ENCODE assay signal across 8 cellular contexts in the genomic region with DNA sequence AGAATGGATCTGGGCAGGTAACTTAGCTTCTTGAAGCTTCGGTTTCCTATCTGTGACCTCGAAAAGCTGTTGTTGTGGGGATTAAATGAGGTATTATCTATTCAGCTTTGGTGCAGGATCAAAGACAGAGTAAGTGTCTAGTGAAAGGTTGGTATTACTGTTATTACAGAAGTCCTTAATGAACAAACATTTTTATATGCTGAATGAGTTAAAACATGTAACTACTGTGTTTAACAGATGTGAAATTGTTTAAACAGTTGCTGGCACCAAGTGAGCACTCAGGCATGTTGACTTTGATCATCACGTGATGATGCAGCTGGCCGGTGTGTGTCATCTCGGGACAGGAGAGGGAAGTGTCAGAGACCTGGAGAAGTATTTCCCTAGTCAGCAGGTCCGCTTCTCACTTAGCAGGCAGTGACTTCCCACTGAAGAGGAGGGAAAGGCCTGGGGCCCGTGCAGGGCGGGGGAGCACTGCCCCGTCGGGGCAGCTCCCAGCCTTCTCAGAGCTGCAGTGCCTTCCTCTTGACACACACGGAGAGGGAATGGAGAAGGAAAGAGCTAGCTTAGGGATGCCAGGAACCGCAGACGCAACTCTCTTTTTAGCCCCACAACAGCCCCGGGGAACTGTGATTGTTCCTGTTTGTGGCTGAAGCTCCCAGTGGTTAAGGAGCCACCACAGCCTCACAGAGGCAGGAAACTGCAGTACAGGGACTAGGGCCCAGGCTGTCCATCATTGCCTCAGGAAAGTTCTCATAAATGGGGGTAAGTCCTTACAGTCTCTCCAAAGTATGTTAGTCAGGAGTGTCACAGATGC. TPM values are rescaled to one million over a fixed set of nuclear protein-coding genes. Genes with fewer than 3 reads are reported as not detected.
DNase-seq lines count a peak whose midpoint lies in the region; ATAC-seq and TF ChIP-seq lines count a peak whose summit lies in the region.

No MANE protein-coding gene starts in this region.

- intact Hi-C loops in ascending aorta (cut with DNase I): no loop called here

- TF ChIP-seq RAD21 in liver (IDR thresholded peaks at IDR 0.05): peak in 1 of 2 donors; percentile 25

- no peak for ATAC-seq in stimulated activated naive CD8-positive, alpha-beta T cell treated with anti-CD3 and anti-CD28 coated beads, Interleukin-15, Interleukin-2, amounts not matched to agents 100 U/mL and 50 U/mL, for 24 hours
- no peak for ATAC-seq in GM19035 (IDR thresholded peaks at IDR 0.05; ENCODE audit: unreplicated experiment)

- peak overlapping the region in 1 of 2 donors; percentile 16 for H3K27ac ChIP-seq in ascending aorta
- peak overlapping the region; percentile 73 to 88 for H3K27ac ChIP-seq in liver (ENCODE audit: low read depth in 1 of 2, low read length in 2 of 2)
- H3K27ac ChIP-seq in WERI-Rb-1: no peak overlapping the region

- DNase-seq in ELF-1 (ENCODE audit: low read depth, low spot score) (peak; percentile 79), NCI-H1417 treated with DMSO at 0.1 percent for 48 hours (lab: John Stamatoyannopoulos, UW) (peak; percentile 62), ascending aorta (ENCODE audit: low spot score in 2 of 2) (peak; percentile 42 to 72), WERI-Rb-1 (no peak), NCI-H524 (lab: John Stamatoyannopoulos, UW) (no peak)
- DNase-seq in stimulated activated naive CD8-positive, alpha-beta T cell treated with anti-CD3 and anti-CD28 coated beads, Interleukin-15, Interleukin-2, amounts not matched to agents 100 U/mL and 50 U/mL, for 24 hours: no peak

- 24% methylated on average over 14 of the region's 14 CpGs for WGBS in liver

- no peak overlapping the region for H3K9ac ChIP-seq in liver (ENCODE audit: low read depth in 1 of 2, low read length in 2 of 2)

- H3K27me3 ChIP-seq in ascending aorta: no peaks in the 10 kb centered on the region
- H3K27me3 ChIP-seq in liver (ENCODE audit: control insufficient read depth in 4 of 4, insufficient read depth in 4 of 4, low read length in 3 of 4): no peaks in the 10 kb centered on the region
- H3K27me3 ChIP-seq in WERI-Rb-1 (ENCODE audit: insufficient read depth, low read depth, severe bottlenecking): no peaks in the 10 kb centered on the region

- H3K4me1 ChIP-seq in ascending aorta (no peaks in the 10 kb centered on the region), liver (ENCODE audit: control insufficient read depth in 4 of 4, insufficient read depth in 4 of 4, low read length in 3 of 4) (peaks cover 12 to 52% (median 45%) of the 10 kb centered on the region in 4 donors)

- peaks cover 43 to 71% of the 10 kb centered on the region in 2 donors for H3K36me3 ChIP-seq in ascending aorta
- H3K36me3 ChIP-seq in liver (ENCODE audit: control insufficient read depth in 4 of 4, insufficient read depth in 3 of 4, low read depth in 1 of 4, low read length in 3 of 4): peaks cover 3 to 17% (median 10%) of the 10 kb centered on the region in 4 donors
- H3K36me3 ChIP-seq in WERI-Rb-1: peaks cover 43% of the 10 kb centered on the region

- no peak for TF ChIP-seq CTCF in ascending aorta (IDR thresholded peaks at IDR 0.05)
- no peak for TF ChIP-seq CTCF in liver (IDR thresholded peaks at IDR 0.05; ENCODE audit: low read depth, low read length, missing input control)
- TF ChIP-seq CTCF in WERI-Rb-1 (IDR thresholded peaks at IDR 0.05; ENCODE audit: low read depth, low read length): no peak

- H3K9me3 ChIP-seq in ascending aorta: no peaks in the 10 kb centered on the region
- H3K9me3 ChIP-seq in liver (ENCODE audit: control insufficient read depth in 4 of 4, low read length in 3 of 4): no peaks in the 10 kb centered on the region
- H3K9me3 ChIP-seq in WERI-Rb-1 (ENCODE audit: severe bottlenecking): no peaks in the 10 kb centered on the region

- H3K4me3 ChIP-seq in ascending aorta (no peak overlapping the region), liver (ENCODE audit: low read depth in 1 of 3, low read length in 3 of 3) (no peak overlapping the region), WERI-Rb-1 (ENCODE audit: low read depth, low read length) (no peak overlapping the region)

TF ChIP-seq in liver, 16 proteins besides CTCF, POLR2A, EP300 and RAD21:
- TF ChIP-seq, protein P1, sequence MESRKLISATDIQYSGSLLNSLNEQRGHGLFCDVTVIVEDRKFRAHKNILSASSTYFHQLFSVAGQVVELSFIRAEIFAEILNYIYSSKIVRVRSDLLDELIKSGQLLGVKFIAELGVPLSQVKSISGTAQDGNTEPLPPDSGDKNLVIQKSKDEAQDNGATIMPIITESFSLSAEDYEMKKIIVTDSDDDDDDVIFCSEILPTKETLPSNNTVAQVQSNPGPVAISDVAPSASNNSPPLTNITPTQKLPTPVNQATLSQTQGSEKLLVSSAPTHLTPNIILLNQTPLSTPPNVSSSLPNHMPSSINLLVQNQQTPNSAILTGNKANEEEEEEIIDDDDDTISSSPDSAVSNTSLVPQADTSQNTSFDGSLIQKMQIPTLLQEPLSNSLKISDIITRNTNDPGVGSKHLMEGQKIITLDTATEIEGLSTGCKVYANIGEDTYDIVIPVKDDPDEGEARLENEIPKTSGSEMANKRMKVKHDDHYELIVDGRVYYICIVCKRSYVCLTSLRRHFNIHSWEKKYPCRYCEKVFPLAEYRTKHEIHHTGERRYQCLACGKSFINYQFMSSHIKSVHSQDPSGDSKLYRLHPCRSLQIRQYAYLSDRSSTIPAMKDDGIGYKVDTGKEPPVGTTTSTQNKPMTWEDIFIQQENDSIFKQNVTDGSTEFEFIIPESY (IDR thresholded peaks at IDR 0.05): peak; percentile 34
- TF ChIP-seq GABPA (IDR thresholded peaks at IDR 0.05 in 1 of 2, conservative IDR thresholded peaks at IDR 0.05 in 1 of 2) (peak in 1 of 2 donors; percentile 23), FOXA2 (IDR thresholded peaks at IDR 0.05) (peak; percentile 99), FOXA1 (IDR thresholded peaks at IDR 0.05) (peak; percentile 98), HNF4A (conservative IDR thresholded peaks at IDR 0.05) (peak; percentile 73 to 88), SP1 (IDR thresholded peaks at IDR 0.05) (peak; percentile 87), RXRA (IDR thresholded peaks at IDR 0.05) (peak; percentile 87 to 90), YY1 (IDR thresholded peaks at IDR 0.05) (peak; percentile 66), HNF4G (IDR thresholded peaks at IDR 0.05) (no peak), TAF1 (conservative IDR thresholded peaks at IDR 0.05) (peak; percentile 48), JUND (IDR thresholded peaks at IDR 0.05) (peak; percentile 23 to 77), NR2F2 (IDR thresholded peaks at IDR 0.05) (no peak), EGR1 (IDR thresholded peaks at IDR 0.05; ENCODE audit: low read depth in 2 of 2) (peak; percentile 50 to 89)
- TF ChIP-seq, protein P2, sequence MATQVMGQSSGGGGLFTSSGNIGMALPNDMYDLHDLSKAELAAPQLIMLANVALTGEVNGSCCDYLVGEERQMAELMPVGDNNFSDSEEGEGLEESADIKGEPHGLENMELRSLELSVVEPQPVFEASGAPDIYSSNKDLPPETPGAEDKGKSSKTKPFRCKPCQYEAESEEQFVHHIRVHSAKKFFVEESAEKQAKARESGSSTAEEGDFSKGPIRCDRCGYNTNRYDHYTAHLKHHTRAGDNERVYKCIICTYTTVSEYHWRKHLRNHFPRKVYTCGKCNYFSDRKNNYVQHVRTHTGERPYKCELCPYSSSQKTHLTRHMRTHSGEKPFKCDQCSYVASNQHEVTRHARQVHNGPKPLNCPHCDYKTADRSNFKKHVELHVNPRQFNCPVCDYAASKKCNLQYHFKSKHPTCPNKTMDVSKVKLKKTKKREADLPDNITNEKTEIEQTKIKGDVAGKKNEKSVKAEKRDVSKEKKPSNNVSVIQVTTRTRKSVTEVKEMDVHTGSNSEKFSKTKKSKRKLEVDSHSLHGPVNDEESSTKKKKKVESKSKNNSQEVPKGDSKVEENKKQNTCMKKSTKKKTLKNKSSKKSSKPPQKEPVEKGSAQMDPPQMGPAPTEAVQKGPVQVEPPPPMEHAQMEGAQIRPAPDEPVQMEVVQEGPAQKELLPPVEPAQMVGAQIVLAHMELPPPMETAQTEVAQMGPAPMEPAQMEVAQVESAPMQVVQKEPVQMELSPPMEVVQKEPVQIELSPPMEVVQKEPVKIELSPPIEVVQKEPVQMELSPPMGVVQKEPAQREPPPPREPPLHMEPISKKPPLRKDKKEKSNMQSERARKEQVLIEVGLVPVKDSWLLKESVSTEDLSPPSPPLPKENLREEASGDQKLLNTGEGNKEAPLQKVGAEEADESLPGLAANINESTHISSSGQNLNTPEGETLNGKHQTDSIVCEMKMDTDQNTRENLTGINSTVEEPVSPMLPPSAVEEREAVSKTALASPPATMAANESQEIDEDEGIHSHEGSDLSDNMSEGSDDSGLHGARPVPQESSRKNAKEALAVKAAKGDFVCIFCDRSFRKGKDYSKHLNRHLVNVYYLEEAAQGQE (IDR thresholded peaks at IDR 0.05): peak; percentile 26
- TF ChIP-seq, protein P3, sequence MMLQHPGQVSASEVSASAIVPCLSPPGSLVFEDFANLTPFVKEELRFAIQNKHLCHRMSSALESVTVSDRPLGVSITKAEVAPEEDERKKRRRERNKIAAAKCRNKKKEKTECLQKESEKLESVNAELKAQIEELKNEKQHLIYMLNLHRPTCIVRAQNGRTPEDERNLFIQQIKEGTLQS (IDR thresholded peaks at IDR 0.05): no peak
- TF ChIP-seq, protein P4, sequence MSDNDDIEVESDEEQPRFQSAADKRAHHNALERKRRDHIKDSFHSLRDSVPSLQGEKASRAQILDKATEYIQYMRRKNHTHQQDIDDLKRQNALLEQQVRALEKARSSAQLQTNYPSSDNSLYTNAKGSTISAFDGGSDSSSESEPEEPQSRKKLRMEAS (IDR thresholded peaks at IDR 0.05): peak; percentile 99

RNA-seq across cellular contexts. Expression of a gene that starts 18.0 kb away (rescaled TPM):
- total RNA-seq in ascending aorta: 121 TPM
- total RNA-seq in liver: 10 to 100 TPM; 89.8 to 94.8 TPM
- polyA plus RNA-seq in liver: 10 to 100 TPM; 53.5 to 86.3 TPM

RNA-seq across cellular contexts. Expression of a gene that starts 20.8 kb away (rescaled TPM):
- 7.7 TPM for total RNA-seq in ascending aorta
- 10 to 100 TPM; 16.0 to 33.4 TPM for total RNA-seq in liver
- 10 to 100 TPM; 29.6 to 90.8 TPM for polyA plus RNA-seq in liver

Comparison
In these comparisons a context has a peak if more than half of its experiments do, and no peak if none do; other contexts are left out.
1. DNase-seq: peak in ELF-1 (single experiment), NCI-H1417 treated with DMSO at 0.1 percent for 48 hours (single experiment) and ascending aorta (2 of 2); none in stimulated activated naive CD8-positive, alpha-beta T cell treated with anti-CD3 and anti-CD28 coated beads, Interleukin-15, Interleukin-2, amounts not matched to agents 100 U/mL and 50 U/mL, for 24 hours (single experiment), WERI-Rb-1 (single experiment) and NCI-H524 (0 of 2).